Comparison of ENCODE assay signal across 2 cellular contexts in genomic region chr16:83552930-83553329, GRCh38.
TF ChIP-seq lines count a peak whose summit lies in the region.

No MANE protein-coding gene starts in this region.

TF ChIP-seq in HepG2, 621 proteins besides CTCF, POLR2A, EP300 and RAD21 (continued from another document):
- no peak for TF ChIP-seq ZXDC (CRISPR knock-in tag; IDR thresholded peaks at IDR 0.05)

TF ChIP-seq in K562, 482 proteins besides CTCF, POLR2A, EP300 and RAD21 (continued from another document):
- TF ChIP-seq E2F8 (IDR thresholded peaks at IDR 0.05; ENCODE audit: low read depth, partially characterized antibody) (no peak), ZNF316 (IDR thresholded peaks at IDR 0.05) (peak; percentile 63), TGIF2 (CRISPR knock-in tag; IDR thresholded peaks at IDR 0.05) (no peak), HINFP (tag; conservative IDR thresholded peaks at IDR 0.05; ENCODE audit: low read depth) (no peak), MXI1 (IDR thresholded peaks at IDR 0.05; ENCODE audit: low read depth, low read length) (no peak)
